Comparison of ENCODE assay signal across 8 cellular contexts in the genomic region with DNA sequence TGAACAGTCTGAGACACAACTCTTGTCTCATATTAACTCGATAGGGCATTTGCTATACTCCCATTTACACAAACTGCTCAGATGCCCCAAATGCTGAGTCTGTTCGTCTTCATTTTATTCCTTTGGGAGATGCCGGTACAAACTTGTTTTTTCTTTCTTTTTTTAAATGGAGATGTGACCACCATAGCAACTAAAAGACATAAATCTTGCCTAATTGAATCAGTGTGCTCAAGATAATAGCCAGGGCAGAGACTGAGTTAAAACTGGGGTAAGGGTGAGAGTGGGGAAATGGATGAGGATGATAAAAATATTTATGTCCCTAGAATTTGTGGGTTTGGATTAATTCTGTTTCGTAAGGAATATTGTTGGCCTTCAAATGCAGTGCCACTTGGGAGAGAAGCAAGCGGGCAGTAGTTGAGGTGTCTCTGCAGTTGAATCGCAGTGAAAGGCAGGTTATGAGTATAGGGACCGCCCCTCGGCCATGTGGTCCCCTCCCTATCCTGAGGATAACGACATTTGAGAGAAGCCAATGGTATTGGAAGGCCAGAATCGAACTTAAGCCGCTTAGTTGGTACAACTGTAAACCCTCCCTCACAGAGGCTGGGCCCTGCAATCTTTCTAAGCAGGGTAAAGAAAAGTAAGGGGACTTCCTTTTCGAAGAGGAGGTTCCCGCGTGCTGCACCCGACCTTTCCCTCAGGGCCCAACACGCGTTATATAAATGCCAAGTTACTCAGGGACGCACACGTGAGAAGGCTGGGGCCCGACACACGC. TPM values are rescaled to one million over a fixed set of nuclear protein-coding genes. Genes with fewer than 3 reads are reported as not detected.
A peak's percentile ranks its signal among the peaks of the same experiment; 100 is the strongest.
DNase-seq lines count a peak whose midpoint lies in the region; ATAC-seq and TF ChIP-seq lines count a peak whose summit lies in the region.

No MANE protein-coding gene starts in this region.

- H3K27ac Mint-ChIP-seq in neural progenitor cell = peak overlapping the region; percentile 7

- no peak for DNase-seq in AG09309 (ENCODE audit: low read depth)
- peak; percentile 57 to 63 for DNase-seq in NCI-H446 (lab: John Stamatoyannopoulos, UW)
- DNase-seq in activated CD4-positive, alpha-beta T cell treated with anti-CD3 and anti-CD28 coated beads, Interleukin-2, amount 50 U/mL, for 24 hours (ENCODE audit: low read depth in 1 of 2, low spot score in 1 of 2) = peak; percentile 18 to 60
- DNase-seq in fibroblast of gingiva (ENCODE audit: low read depth) = peak; percentile 46
- peak; percentile 85 for DNase-seq in neural progenitor cell (ENCODE audit: low spot score)
- DNase-seq in vagina (ENCODE audit: extremely low spot score in 2 of 2) = no peak

- H3K9me3 ChIP-seq in neural progenitor cell (ENCODE audit: low read depth) (no peaks in the 10 kb centered on the region), vagina (no peaks in the 10 kb centered on the region)

- H3K4me1 Mint-ChIP-seq in neural progenitor cell = peaks cover 19% of the 10 kb centered on the region

- peaks cover 26% of the 10 kb centered on the region for H4K20me1 ChIP-seq in neural progenitor cell (ENCODE audit: low read depth)

- H3K27me3 ChIP-seq in neural progenitor cell = no peaks in the 10 kb centered on the region
- H3K27me3 ChIP-seq in vagina = no peaks in the 10 kb centered on the region

- peaks cover 2% of the 10 kb centered on the region for H3K27me3 Mint-ChIP-seq in neural progenitor cell (ENCODE audit: insufficient read depth, low read depth)

- H3F3A ChIP-seq in neural progenitor cell (ENCODE audit: low read depth) = peaks cover 31% of the 10 kb centered on the region

- TF ChIP-seq POLR2A in vagina (IDR thresholded peaks at IDR 0.05) = no peak

- H3K36me3 Mint-ChIP-seq in neural progenitor cell = no peaks in the 10 kb centered on the region

- H3K4me3 ChIP-seq in AG09309 (ENCODE audit: control insufficient read depth, low read depth, low read length) = peak overlapping the region; percentile 84
- H3K4me3 ChIP-seq in neural progenitor cell = peak overlapping the region; percentile 97
- peak overlapping the region; percentile 69 to 75 for H3K4me3 ChIP-seq in vagina

- no peaks in the 10 kb centered on the region for H3K36me3 ChIP-seq in neural progenitor cell
- H3K36me3 ChIP-seq in vagina = no peaks in the 10 kb centered on the region

- H3K4me1 ChIP-seq in neural progenitor cell (peaks cover 39% of the 10 kb centered on the region), vagina (no peaks in the 10 kb centered on the region)

- peak overlapping the region; percentile 89 for H3K27ac ChIP-seq in neural progenitor cell
- peak overlapping the region; percentile 85 for H3K27ac ChIP-seq in vagina

- peaks cover 40% of the 10 kb centered on the region for H3K79me2 ChIP-seq in neural progenitor cell (ENCODE audit: low read depth)

- no peak overlapping the region for H3K9ac ChIP-seq in neural progenitor cell

- TF ChIP-seq CTCF in AG09309 (IDR thresholded peaks at IDR 0.05; ENCODE audit: control insufficient read depth, insufficient read depth, low read depth, low read length, missing control alignments) (no peak), neural progenitor cell (IDR thresholded peaks at IDR 0.05) (no peak), vagina (IDR thresholded peaks at IDR 0.05) (no peak)

- intact Hi-C loops in vagina (cut with DNase I) = no loop called here

- peak overlapping the region; percentile 87 for H3K4me2 ChIP-seq in neural progenitor cell

- H3K4me3 Mint-ChIP-seq in neural progenitor cell = peak overlapping the region; percentile 86

- no peaks in the 10 kb centered on the region for H3K9me3 Mint-ChIP-seq in neural progenitor cell

- H2AFZ ChIP-seq in neural progenitor cell (replicated peaks) = peak overlapping the region; percentile 95

- ATAC-seq in GM18873 (IDR thresholded peaks at IDR 0.05; ENCODE audit: low FRiP score, unreplicated experiment) (peak; percentile 7), HG03135 (IDR thresholded peaks at IDR 0.05; ENCODE audit: unreplicated experiment) (peak; percentile 5)

RNA-seq across cellular contexts. Expression of a gene that starts 0.8 kb away (rescaled TPM):
- total RNA-seq in neural progenitor cell (ENCODE audit: low replicate concordance) = 28.4 and 37.3 TPM in 2 replicates
- total RNA-seq in vagina = 9.8 TPM

Comparison
In these comparisons a context has a peak if more than half of its experiments do, and no peak if none do; other contexts are left out.
1. DNase-seq: peak in NCI-H446 (2 of 2), activated CD4-positive, alpha-beta T cell treated with anti-CD3 and anti-CD28 coated beads, Interleukin-2, amount 50 U/mL, for 24 hours (2 of 2), fibroblast of gingiva (single experiment) and neural progenitor cell (single experiment); none in AG09309 (single experiment) and vagina (0 of 2).
2. Peak in every context shown above with its lines, with median percentiles within 50 percentile points of each other: H3K4me3 ChIP-seq.